In the genomic region with DNA sequence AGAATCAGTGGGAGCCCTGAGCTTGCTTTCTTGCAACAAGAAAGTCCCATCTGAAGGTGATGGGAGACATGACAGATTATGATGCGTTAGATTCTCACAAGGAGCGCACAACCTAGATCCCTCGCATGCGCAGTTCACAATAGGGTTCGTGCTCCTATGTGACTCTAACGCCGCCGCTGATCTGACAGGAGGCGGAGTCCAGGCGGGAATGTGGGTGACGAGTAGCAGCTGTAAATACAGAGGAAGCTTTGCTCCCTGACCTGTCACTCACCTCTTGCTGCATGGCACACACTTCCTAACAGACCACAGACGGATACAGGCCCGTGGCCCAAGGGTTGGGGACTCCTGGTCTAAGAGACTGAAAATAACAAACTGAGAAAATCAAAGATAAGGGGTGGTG, we compare ENCODE assay signal across 21 cellular contexts.
DNase-seq lines count a peak whose midpoint lies in the region; TF ChIP-seq lines count a peak whose summit lies in the region.
"Had no signal": no experiment of that assay in that cellular context is flagged by ENCODE, and none has a peak within 500 bp of the region (broad histone marks: within the 10 kb centered on the region; RNA-seq: fewer than 3 reads in every experiment).

No MANE protein-coding gene starts in this region.

- no peak overlapping the region for H3K27ac Mint-ChIP-seq in nephron progenitor cell
- H3K27ac Mint-ChIP-seq in activated naive CD8-positive, alpha-beta T cell treated with anti-CD3 and anti-CD28 coated beads for 36 hours, result no peak overlapping the region
- H3K27ac Mint-ChIP-seq: B cell; CD8-positive, alpha-beta memory T cell; GM23338; HFFc6 had no signal

- peaks cover 14% of the 10 kb centered on the region for H3K27me3 Mint-ChIP-seq in nephron progenitor cell (ENCODE audit: low read depth, poor library complexity)
- no peaks in the 10 kb centered on the region for H3K27me3 Mint-ChIP-seq in activated naive CD8-positive, alpha-beta T cell treated with anti-CD3 and anti-CD28 coated beads for 36 hours
- H3K27me3 Mint-ChIP-seq: B cell; CD8-positive, alpha-beta memory T cell had no signal

- H3K4me1 Mint-ChIP-seq in nephron progenitor cell, result peaks cover 6% of the 10 kb centered on the region
- H3K4me1 Mint-ChIP-seq in activated naive CD8-positive, alpha-beta T cell treated with anti-CD3 and anti-CD28 coated beads for 36 hours, result no peaks in the 10 kb centered on the region
- H3K4me1 Mint-ChIP-seq: B cell; CD14-positive monocyte; CD8-positive, alpha-beta memory T cell; GM23338 had no signal

- H3K36me3 Mint-ChIP-seq in nephron progenitor cell (ENCODE audit: low read depth), result no peaks in the 10 kb centered on the region
- no peaks in the 10 kb centered on the region for H3K36me3 Mint-ChIP-seq in activated naive CD8-positive, alpha-beta T cell treated with anti-CD3 and anti-CD28 coated beads for 36 hours
- H3K36me3 Mint-ChIP-seq: CD14-positive monocyte; CD8-positive, alpha-beta memory T cell had no signal

- DNase-seq in activated CD4-positive, alpha-beta T cell treated with anti-CD3 and anti-CD28 coated beads, Interleukin-2, amount 50 U/mL, for 1 hour, result peak; percentile 1
- no peak for DNase-seq in activated CD4-positive, alpha-beta T cell treated with anti-CD3 and anti-CD28 coated beads, Interleukin-2, amount 50 U/mL, for 48 hours
- peak; percentile 91 for DNase-seq in SK-N-DZ (ENCODE audit: low spot score)
- DNase-seq in nephron progenitor cell, result peak; percentile 11
- DNase-seq in COR-L47 (lab: John Stamatoyannopoulos, UW), result no peak
- no peak for DNase-seq in inferior parietal cortex (ENCODE audit: extremely low spot score)
- no peak for DNase-seq in activated naive CD8-positive, alpha-beta T cell treated with anti-CD3 and anti-CD28 coated beads for 36 hours
- DNase-seq: Calu3; CD8-positive, alpha-beta memory T cell; DND-41; HFFc6; KBM-7; NCI-H1105; NCI-H1436 treated with DMSO at 0.1 percent for 48 hours; NCI-H187 treated with DMSO at 0.1 percent for 48 hours; NCI-H2171 treated with DMSO at 0.1 percent for 48 hours; NCI-H524 treated with DMSO at 0.1 percent for 48 hours; NCI-H774 had no signal

- no peak for TF ChIP-seq CTCF in nephron progenitor cell (IDR thresholded peaks at IDR 0.05)

- no peak overlapping the region for H3K4me3 Mint-ChIP-seq in nephron progenitor cell
- no peak overlapping the region for H3K4me3 Mint-ChIP-seq in activated naive CD8-positive, alpha-beta T cell treated with anti-CD3 and anti-CD28 coated beads for 36 hours
- H3K4me3 Mint-ChIP-seq: B cell; CD14-positive monocyte; CD8-positive, alpha-beta memory T cell; GM23338; HFFc6 had no signal

- no peaks in the 10 kb centered on the region for H3K9me3 Mint-ChIP-seq in nephron progenitor cell
- peaks cover 32% of the 10 kb centered on the region for H3K9me3 Mint-ChIP-seq in activated naive CD8-positive, alpha-beta T cell treated with anti-CD3 and anti-CD28 coated beads for 36 hours

Comparison
In these comparisons a context has a peak if more than half of its experiments do, and no peak if none do; other contexts are left out.
1. DNase-seq: peak in activated CD4-positive, alpha-beta T cell treated with anti-CD3 and anti-CD28 coated beads, Interleukin-2, amount 50 U/mL, for 1 hour (single experiment), SK-N-DZ (single experiment) and nephron progenitor cell (single experiment); none in activated CD4-positive, alpha-beta T cell treated with anti-CD3 and anti-CD28 coated beads, Interleukin-2, amount 50 U/mL, for 48 hours (0 of 2), COR-L47 (single experiment), inferior parietal cortex (single experiment) and activated naive CD8-positive, alpha-beta T cell treated with anti-CD3 and anti-CD28 coated beads for 36 hours (single experiment).